ENCODE assay signal across 12 cellular contexts in the genomic region with DNA sequence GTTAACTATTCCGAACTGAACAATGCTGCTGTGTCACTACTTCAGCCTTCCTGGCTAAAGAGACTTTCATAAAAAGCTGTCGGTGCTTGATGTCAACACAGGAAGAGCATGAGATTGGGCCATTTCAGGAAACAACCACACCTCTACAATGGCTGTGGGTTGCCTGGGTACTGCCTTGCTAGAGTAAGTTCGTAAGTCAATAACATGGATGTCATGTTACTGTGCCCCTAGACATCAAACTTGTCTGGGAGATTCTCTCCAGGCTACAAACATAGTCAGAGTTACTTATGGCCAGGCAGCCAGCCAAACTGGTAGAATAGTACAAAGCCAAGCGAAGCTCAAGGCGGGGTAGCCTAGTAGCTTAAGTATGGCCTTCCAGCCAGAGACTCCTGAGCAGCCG. TPM values are rescaled to one million over a fixed set of nuclear protein-coding genes. Genes with fewer than 3 reads are reported as not detected.
A peak's percentile ranks its signal among the peaks of the same experiment; 100 is the strongest.
DNase-seq lines count a peak whose midpoint lies in the region; ATAC-seq and TF ChIP-seq lines count a peak whose summit lies in the region.
"Had no signal": no experiment of that assay in that cellular context is flagged by ENCODE, and none has a peak within 500 bp of the region (broad histone marks: within the 10 kb centered on the region; RNA-seq: fewer than 3 reads in every experiment).

No MANE protein-coding gene starts in this region.

- no peak for ATAC-seq in stimulated activated naive CD8-positive, alpha-beta T cell treated with anti-CD3 and anti-CD28 coated beads, Interleukin-15, amount 100 ng/mL, for 72 hours
- ATAC-seq in HG03280 (IDR thresholded peaks at IDR 0.05; ENCODE audit: unreplicated experiment): no peak

- H3K27me3 ChIP-seq in muscle layer of duodenum (ENCODE audit: low read depth, low read length): no peaks in the 10 kb centered on the region

- H3K36me3 ChIP-seq in muscle layer of duodenum (ENCODE audit: control insufficient read depth in 1 of 2, insufficient read depth in 2 of 2, low read length in 2 of 2): peaks cover 32 to 38% of the 10 kb centered on the region in 2 donors

- no peak for TF ChIP-seq CTCF in endothelial cell (IDR thresholded peaks at IDR 0.05; ENCODE audit: unreplicated experiment)

- H3K4me1 Mint-ChIP-seq in stimulated activated naive CD8-positive, alpha-beta T cell treated with anti-CD3 and anti-CD28 coated beads, Interleukin-15, Interleukin-2, amounts not matched to agents 100 ng/mL and 50 ng/mL, for 24 hours (ENCODE audit: low read depth): peaks cover 66% of the 10 kb centered on the region
- peaks cover 69% of the 10 kb centered on the region for H3K4me1 Mint-ChIP-seq in stimulated activated naive CD8-positive, alpha-beta T cell treated with anti-CD3 and anti-CD28 coated beads, Interleukin-15, amount 100 ng/mL, for 72 hours
- H3K4me1 Mint-ChIP-seq in endothelial cell (ENCODE audit: unreplicated experiment): peaks cover 33% of the 10 kb centered on the region

- H3K36me3 Mint-ChIP-seq in stimulated activated naive CD8-positive, alpha-beta T cell treated with anti-CD3 and anti-CD28 coated beads, Interleukin-15, Interleukin-2, amounts not matched to agents 100 ng/mL and 50 ng/mL, for 24 hours (ENCODE audit: low read depth): peaks cover 82% of the 10 kb centered on the region
- peaks cover 46% of the 10 kb centered on the region for H3K36me3 Mint-ChIP-seq in endothelial cell (ENCODE audit: low read depth, unreplicated experiment)

- DNase-seq in stimulated activated naive CD8-positive, alpha-beta T cell treated with anti-CD3 and anti-CD28 coated beads, Interleukin-15, amount 100 ng/mL, for 72 hours: no peak
- no peak for DNase-seq in endothelial cell (ENCODE audit: low spot score)
- DNase-seq in COR-L47 (lab: John Stamatoyannopoulos, UW): no peak
- no peak for DNase-seq in NCI-H1048 (lab: John Stamatoyannopoulos, UW)
- DNase-seq in hippocampal formation (lab: John Stamatoyannopoulos, UW): no peak
- DNase-seq: activated gamma-delta T cell, IMR-90, NCI-H2227 treated with DMSO at 0.1 percent for 48 hours had no signal

- no peaks in the 10 kb centered on the region for H3K9me3 Mint-ChIP-seq in stimulated activated naive CD8-positive, alpha-beta T cell treated with anti-CD3 and anti-CD28 coated beads, Interleukin-15, Interleukin-2, amounts not matched to agents 100 ng/mL and 50 ng/mL, for 24 hours
- peaks cover 0 to 6% of the 10 kb centered on the region in 2 donors for H3K9me3 Mint-ChIP-seq in stimulated activated naive CD8-positive, alpha-beta T cell treated with anti-CD3 and anti-CD28 coated beads, Interleukin-15, amount 100 ng/mL, for 72 hours
- H3K9me3 Mint-ChIP-seq in endothelial cell (ENCODE audit: unreplicated experiment): no peaks in the 10 kb centered on the region
- H3K9me3 Mint-ChIP-seq: memory B cell had no signal

- no peaks in the 10 kb centered on the region for H3K9me3 ChIP-seq in muscle layer of duodenum (ENCODE audit: control insufficient read depth in 1 of 2, low read length in 2 of 2)

- H3K27ac ChIP-seq in muscle layer of duodenum (ENCODE audit: low read length): peak overlapping the region; percentile 12

- H3K4me3 Mint-ChIP-seq in stimulated activated naive CD8-positive, alpha-beta T cell treated with anti-CD3 and anti-CD28 coated beads, Interleukin-15, Interleukin-2, amounts not matched to agents 100 ng/mL and 50 ng/mL, for 24 hours: no peak overlapping the region
- no peak overlapping the region for H3K4me3 Mint-ChIP-seq in stimulated activated naive CD8-positive, alpha-beta T cell treated with anti-CD3 and anti-CD28 coated beads, Interleukin-15, amount 100 ng/mL, for 72 hours
- H3K4me3 Mint-ChIP-seq in endothelial cell (ENCODE audit: unreplicated experiment): peak overlapping the region; percentile 22
- H3K4me3 Mint-ChIP-seq: memory B cell had no signal

- no peaks in the 10 kb centered on the region for H3K27me3 Mint-ChIP-seq in stimulated activated naive CD8-positive, alpha-beta T cell treated with anti-CD3 and anti-CD28 coated beads, Interleukin-15, Interleukin-2, amounts not matched to agents 100 ng/mL and 50 ng/mL, for 24 hours
- no peaks in the 10 kb centered on the region for H3K27me3 Mint-ChIP-seq in stimulated activated naive CD8-positive, alpha-beta T cell treated with anti-CD3 and anti-CD28 coated beads, Interleukin-15, amount 100 ng/mL, for 72 hours
- H3K27me3 Mint-ChIP-seq in endothelial cell (ENCODE audit: unreplicated experiment): no peaks in the 10 kb centered on the region
- H3K27me3 Mint-ChIP-seq: memory B cell had no signal

- peaks cover 18 to 57% of the 10 kb centered on the region in 2 donors for H3K4me1 ChIP-seq in muscle layer of duodenum (ENCODE audit: control insufficient read depth in 1 of 2, insufficient read depth in 2 of 2, low read length in 2 of 2)

- no peak overlapping the region for H3K4me3 ChIP-seq in muscle layer of duodenum (ENCODE audit: low read depth in 1 of 2, low read length in 2 of 2)

- peak overlapping the region; percentile 80 for H3K27ac Mint-ChIP-seq in stimulated activated naive CD8-positive, alpha-beta T cell treated with anti-CD3 and anti-CD28 coated beads, Interleukin-15, Interleukin-2, amounts not matched to agents 100 ng/mL and 50 ng/mL, for 24 hours
- H3K27ac Mint-ChIP-seq in stimulated activated naive CD8-positive, alpha-beta T cell treated with anti-CD3 and anti-CD28 coated beads, Interleukin-15, amount 100 ng/mL, for 72 hours: no peak overlapping the region
- H3K27ac Mint-ChIP-seq in endothelial cell (ENCODE audit: unreplicated experiment): peak overlapping the region; percentile 28
- H3K27ac Mint-ChIP-seq: memory B cell had no signal

RNA-seq across cellular contexts. Expression of a gene that starts 23.1 kb away (rescaled TPM):
- total RNA-seq in endothelial cell (ENCODE audit: unreplicated experiment): 76.1 TPM

Comparison
In these comparisons a context has a peak if more than half of its experiments do, and no peak if none do; other contexts are left out.
1. H3K27ac Mint-ChIP-seq: peak in stimulated activated naive CD8-positive, alpha-beta T cell treated with anti-CD3 and anti-CD28 coated beads, Interleukin-15, Interleukin-2, amounts not matched to agents 100 ng/mL and 50 ng/mL, for 24 hours (single experiment) and endothelial cell (single experiment); none in stimulated activated naive CD8-positive, alpha-beta T cell treated with anti-CD3 and anti-CD28 coated beads, Interleukin-15, amount 100 ng/mL, for 72 hours (0 of 2).